In genomic region chr22:50004923-50005322, GRCh38 we compare ENCODE assay signal across 20 cellular contexts. TPM values are rescaled to one million over a fixed set of nuclear protein-coding genes. Genes with fewer than 3 reads are reported as not detected.
"Had no signal": no experiment of that assay in that cellular context is flagged by ENCODE, and none has a peak within 500 bp of the region (broad histone marks: within the 10 kb centered on the region; RNA-seq: fewer than 3 reads in every experiment).

No MANE protein-coding gene starts in this region.

- H3K36me3 Mint-ChIP-seq: activated naive CD8-positive, alpha-beta T cell treated with anti-CD3 and anti-CD28 coated beads, Interleukin-2, amount 10 ng/mL, durations not matched to agents 7 days and 5 days; immature natural killer cell; stimulated activated memory B cell treated with anti-CD40 and anti-IgM and Interleukin-4, amounts not matched to agents 10 μg/mL and 1 μg/mL and 100 μg/mL, for 72 hours had no signal

- ATAC-seq: effector memory CD8-positive, alpha-beta T cell; heart right ventricle; left ventricle myocardium superior; stimulated activated memory B cell treated with anti-CD40 and anti-IgM and Interleukin-4, amounts not matched to agents 10 μg/mL and 1 μg/mL and 100 μg/mL, for 72 hours; upper lobe of right lung had no signal

- H3K27ac Mint-ChIP-seq: activated naive CD8-positive, alpha-beta T cell treated with anti-CD3 and anti-CD28 coated beads, Interleukin-2, amount 10 ng/mL, durations not matched to agents 7 days and 5 days; effector memory CD8-positive, alpha-beta T cell; stimulated activated memory B cell treated with anti-CD40 and anti-IgM and Interleukin-4, amounts not matched to agents 10 μg/mL and 1 μg/mL and 100 μg/mL, for 72 hours; T-helper 1 cell treated with Interleukin-12 subunit alpha and Interleukin-12 subunit beta and Interleukin-4 antibody, amounts not matched to agents 30 μg/mL and 1 μg/mL, for 36 hours had no signal

- H3K4me3 Mint-ChIP-seq: activated naive CD8-positive, alpha-beta T cell treated with anti-CD3 and anti-CD28 coated beads, Interleukin-2, amount 10 ng/mL, durations not matched to agents 7 days and 5 days; effector memory CD8-positive, alpha-beta T cell; immature natural killer cell; nephron progenitor cell; stimulated activated memory B cell treated with anti-CD40 and anti-IgM and Interleukin-4, amounts not matched to agents 10 μg/mL and 1 μg/mL and 100 μg/mL, for 72 hours; T-helper 1 cell treated with Interleukin-12 subunit alpha and Interleukin-12 subunit beta and Interleukin-4 antibody, amounts not matched to agents 30 μg/mL and 1 μg/mL, for 36 hours had no signal

- H3K4me1 Mint-ChIP-seq: immature natural killer cell; stimulated activated memory B cell treated with anti-CD40 and anti-IgM and Interleukin-4, amounts not matched to agents 10 μg/mL and 1 μg/mL and 100 μg/mL, for 72 hours had no signal

- DNase-seq: activated CD8-positive, alpha-beta memory T cell treated with anti-CD3 and anti-CD28 coated beads for 24 hours; activated naive CD8-positive, alpha-beta T cell treated with anti-CD3 and anti-CD28 coated beads, Interleukin-2, amount 10 ng/mL, durations not matched to agents 7 days and 5 days; amygdala; effector memory CD8-positive, alpha-beta T cell; esophagus squamous epithelium; heart right ventricle; immature natural killer cell; left ventricle myocardium superior; nephron progenitor cell; nucleus accumbens; sigmoid colon; stimulated activated CD4-positive, alpha-beta T cell treated with anti-CD3 and anti-CD28 coated beads, Interleukin-4, amount 100 ng/mL, for 24 hours had no signal

- H3K9me3 Mint-ChIP-seq: activated naive CD8-positive, alpha-beta T cell treated with anti-CD3 and anti-CD28 coated beads, Interleukin-2, amount 10 ng/mL, durations not matched to agents 7 days and 5 days; effector memory CD8-positive, alpha-beta T cell; immature natural killer cell; nephron progenitor cell; stimulated activated memory B cell treated with anti-CD40 and anti-IgM and Interleukin-4, amounts not matched to agents 10 μg/mL and 1 μg/mL and 100 μg/mL, for 72 hours; T-helper 1 cell treated with Interleukin-12 subunit alpha and Interleukin-12 subunit beta and Interleukin-4 antibody, amounts not matched to agents 30 μg/mL and 1 μg/mL, for 36 hours had no signal

RNA-seq across cellular contexts. Expression of gene IL17REL, which starts 7.6 kb away (rescaled TPM):
- total RNA-seq: activated naive CD8-positive, alpha-beta T cell treated with anti-CD3 and anti-CD28 coated beads, Interleukin-2, amount 10 ng/mL, durations not matched to agents 7 days and 5 days; dermis microvascular lymphatic vessel endothelial cell; esophagus squamous epithelium; left ventricle myocardium superior; myocyte; renal cortical epithelial cell; sigmoid colon; thoracic aorta; upper lobe of right lung had no signal

RNA-seq across cellular contexts. Expression of gene TTLL8, which starts 53.2 kb away (rescaled TPM):
- total RNA-seq: activated naive CD8-positive, alpha-beta T cell treated with anti-CD3 and anti-CD28 coated beads, Interleukin-2, amount 10 ng/mL, durations not matched to agents 7 days and 5 days; cardiac muscle cell; dermis microvascular lymphatic vessel endothelial cell; esophagus squamous epithelium; heart right ventricle; left ventricle myocardium superior; myocyte; renal cortical epithelial cell; sigmoid colon; thoracic aorta; upper lobe of right lung had no signal
